Comparison of ENCODE assay signal across 1 cellular context in the genomic region with DNA sequence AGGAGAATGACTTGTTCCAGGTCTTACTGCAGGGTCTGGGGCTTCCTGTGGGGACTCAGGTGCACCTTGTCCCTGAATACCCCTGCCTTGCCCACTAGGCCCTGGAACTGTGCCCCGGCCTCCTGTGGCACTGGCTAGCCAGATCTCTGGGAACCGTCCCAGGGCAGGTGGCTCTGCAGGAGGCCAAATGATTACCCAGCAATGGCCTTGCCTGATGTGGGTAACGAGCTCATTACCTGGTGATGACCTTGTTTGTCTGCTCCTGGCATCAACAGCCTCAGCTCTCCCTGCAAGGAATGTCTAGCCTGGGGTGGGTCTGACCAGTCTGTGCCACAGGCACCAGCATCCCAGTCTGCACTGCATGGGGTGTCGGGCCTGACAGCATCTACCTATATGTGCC. TPM values are rescaled to one million over a fixed set of nuclear protein-coding genes. Genes with fewer than 3 reads are reported as not detected.
"Had no signal": no experiment of that assay in that cellular context is flagged by ENCODE, and none has a peak within 500 bp of the region (broad histone marks: within the 10 kb centered on the region; RNA-seq: fewer than 3 reads in every experiment).

No MANE protein-coding gene starts in this region.

RNA-seq across cellular contexts. Expression of a gene that starts 18.2 kb away (rescaled TPM):
- total RNA-seq: MCF 10A had no signal
